In genomic region chr12:46071335-46071734, GRCh38 we compare ENCODE assay signal across 12 cellular contexts.
DNase-seq lines count a peak whose midpoint lies in the region; ATAC-seq and TF ChIP-seq lines count a peak whose summit lies in the region.
"Had no signal": no experiment of that assay in that cellular context is flagged by ENCODE, and none has a peak within 500 bp of the region (broad histone marks: within the 10 kb centered on the region; RNA-seq: fewer than 3 reads in every experiment).

No MANE protein-coding gene starts in this region.

- H3K4me1 ChIP-seq in mammary epithelial cell (ENCODE audit: insufficient read depth, low read length), result peaks cover 24% of the 10 kb centered on the region
- peaks cover 4 to 6% of the 10 kb centered on the region in 2 experiments for H3K4me1 ChIP-seq in trophoblast cell (ENCODE audit: control insufficient read depth in 1 of 2, insufficient read depth in 2 of 2, low read length in 2 of 2)

- no peak overlapping the region for H2AK5ac ChIP-seq in trophoblast cell (ENCODE audit: low read length)

- H3K9ac ChIP-seq in mammary epithelial cell (ENCODE audit: insufficient read depth, low read length), result no peak overlapping the region
- no peak overlapping the region for H3K9ac ChIP-seq in trophoblast cell (ENCODE audit: low read length)

- H3K23ac ChIP-seq in trophoblast cell (ENCODE audit: low read length), result no peak overlapping the region

- H3K4me2 ChIP-seq in mammary epithelial cell (ENCODE audit: insufficient read depth, low read depth, low read length) (peak overlapping the region; percentile 59), trophoblast cell (ENCODE audit: low read length) (no peak overlapping the region)

- peak; percentile 15 for DNase-seq in activated CD4-positive, alpha-beta T cell treated with anti-CD3 and anti-CD28 coated beads for 48 hours
- no peak for DNase-seq in activated CD4-positive, alpha-beta T cell treated with anti-CD3 and anti-CD28 coated beads, Interleukin-2, amount 50 U/mL, for 48 hours
- DNase-seq in M059J (ENCODE audit: low read depth), result peak; percentile 9
- DNase-seq in mammary epithelial cell, result peak; percentile 60
- no peak for DNase-seq in trophoblast cell
- no peak for DNase-seq in NCI-H1417 treated with DMSO at 0.1 percent for 48 hours (lab: John Stamatoyannopoulos, UW)
- DNase-seq in NOMO-1 treated with dmso at 0.1 percent for 144 hours (lab: John Stamatoyannopoulos, UW; ENCODE audit: unreplicated experiment), result no peak
- DNase-seq: activated CD4-positive, CD25-positive, alpha-beta regulatory T cell treated with anti-CD3 and anti-CD28 coated beads, Interleukin-2, amount 50 U/mL, for 72 hours; effector CD4-positive, alpha-beta T cell had no signal

- TF ChIP-seq CTCF in mammary epithelial cell (conservative IDR thresholded peaks at IDR 0.05 in 1 of 2, IDR thresholded peaks at IDR 0.05 in 1 of 2; ENCODE audit: extremely low read depth in 1 of 2, insufficient read depth in 1 of 2, low read depth in 1 of 2, low read length in 2 of 2), result peak in 1 of 2 donors; percentile 14

- H4K91ac ChIP-seq in trophoblast cell (ENCODE audit: low read depth, low read length), result no peak overlapping the region

- no peak overlapping the region for H3K18ac ChIP-seq in trophoblast cell (ENCODE audit: low read length)

- no peak overlapping the region for H2BK120ac ChIP-seq in trophoblast cell (ENCODE audit: insufficient read depth, low read length, poor library complexity)

- H3K27me3 ChIP-seq in mammary epithelial cell (ENCODE audit: insufficient read depth, low read length), result no peaks in the 10 kb centered on the region
- H3K27me3 ChIP-seq in trophoblast cell (ENCODE audit: insufficient read depth, low read length), result no peaks in the 10 kb centered on the region
- H3K27me3 ChIP-seq: tibial artery had no signal

- H2AFZ ChIP-seq in mammary epithelial cell (ENCODE audit: low read depth, low read length), result peak overlapping the region; percentile 93
- H2AFZ ChIP-seq in trophoblast cell (ENCODE audit: insufficient read depth, low read length, poor library complexity), result no peak overlapping the region

- dilution Hi-C loops in mammary epithelial cell (cut with HindIII; ENCODE audit: low sequenced_read_pairs), result no loop called here

- no TSS peak for BruUV-seq in mammary epithelial cell (replicated peaks; lab: Mats Ljungman, UMichigan)

- no peaks in the 10 kb centered on the region for H3K9me3 ChIP-seq in mammary epithelial cell (replicated peaks; ENCODE audit: insufficient read depth, low read length)
- no peaks in the 10 kb centered on the region for H3K9me3 ChIP-seq in trophoblast cell (ENCODE audit: insufficient read depth, low read depth, low read length)
- H3K9me3 ChIP-seq: A549, tibial artery had no signal

- H4K20me1 ChIP-seq in mammary epithelial cell (ENCODE audit: insufficient read depth, low read length), result no peaks in the 10 kb centered on the region

- no peak overlapping the region for H2BK5ac ChIP-seq in trophoblast cell (ENCODE audit: low read depth, low read length, poor library complexity)

- H3K79me2 ChIP-seq in mammary epithelial cell (ENCODE audit: insufficient read depth, low read length) (no peaks in the 10 kb centered on the region), trophoblast cell (ENCODE audit: control insufficient read depth, insufficient read depth, low read length, poor library complexity) (no peaks in the 10 kb centered on the region)

- H3K36me3 ChIP-seq in mammary epithelial cell (ENCODE audit: insufficient read depth, low read length) (no peaks in the 10 kb centered on the region), trophoblast cell (ENCODE audit: control insufficient read depth in 1 of 2, insufficient read depth in 2 of 2, low read length in 2 of 2) (no peaks in the 10 kb centered on the region)
- H3K36me3 ChIP-seq: tibial artery had no signal

- H3K79me1 ChIP-seq in trophoblast cell (ENCODE audit: low read length), result no peaks in the 10 kb centered on the region

- intact Hi-C loops in mammary epithelial cell (cut with micrococcal nuclease), result loop anchor here (5.0 kb wide), 3 partner anchors 116 to 606 kb away; no protein-coding TSS in a partner anchor

- CTCF ChIA-PET in mammary epithelial cell (lab: Charles Lee; ENCODE audit: low non-redundant PET), result interaction anchor here (0.5 to 1.7 kb wide), 2 partner anchors 54 to 74 kb away, joined by 6 to 11 read pairs; no protein-coding TSS in a partner anchor

- no peak overlapping the region for H2BK12ac ChIP-seq in trophoblast cell (ENCODE audit: low read length)

- 43% methylated on average over 5 of the region's 5 CpGs for WGBS in mammary epithelial cell (ENCODE audit: low coverage, missing lambda C conversion rate)
- WGBS in trophoblast cell (ENCODE audit: extremely low coverage, insufficient coverage, insufficient read length), result no CpG with 5 or more reads among the region's 5 CpGs

- peak overlapping the region; percentile 25 for H4K8ac ChIP-seq in trophoblast cell (ENCODE audit: low read depth, low read length)

- no peak overlapping the region for H3K4ac ChIP-seq in trophoblast cell (ENCODE audit: low read depth, low read length)

- H3K14ac ChIP-seq in trophoblast cell (ENCODE audit: low read length), result no peak overlapping the region

- H3K4me3 ChIP-seq in mammary epithelial cell (replicated peaks in 1 of 3; ENCODE audit: insufficient read depth in 1 of 3, low read depth in 2 of 3, low read length in 3 of 3) (no peak overlapping the region), trophoblast cell (ENCODE audit: low read depth, low read length) (no peak overlapping the region)
- H3K4me3 ChIP-seq: A549, tibial artery had no signal

- no peak overlapping the region for H4K12ac ChIP-seq in trophoblast cell (ENCODE audit: low read depth, low read length)

- in situ Hi-C loops in mammary epithelial cell (cut with MboI; ENCODE audit: low sequenced_read_pairs in 2 of 2), result no loop called here

- no peak for ATAC-seq in HG02840 (IDR thresholded peaks at IDR 0.05; ENCODE audit: low FRiP score, unreplicated experiment)

- H3K27ac ChIP-seq in mammary epithelial cell (ENCODE audit: insufficient read depth, low read depth, low read length) (no peak overlapping the region), trophoblast cell (ENCODE audit: low read depth, low read length) (no peak overlapping the region)
- H3K27ac ChIP-seq: A549, tibial artery had no signal

Comparison
In these comparisons a context has a peak if more than half of its experiments do, and no peak if none do; other contexts are left out.
1. DNase-seq: peak in activated CD4-positive, alpha-beta T cell treated with anti-CD3 and anti-CD28 coated beads for 48 hours (single experiment), M059J (single experiment) and mammary epithelial cell (single experiment); none in activated CD4-positive, alpha-beta T cell treated with anti-CD3 and anti-CD28 coated beads, Interleukin-2, amount 50 U/mL, for 48 hours (0 of 2), trophoblast cell (0 of 2), NCI-H1417 treated with DMSO at 0.1 percent for 48 hours (single experiment) and NOMO-1 treated with dmso at 0.1 percent for 144 hours (single experiment).